In genomic region chr19:41821003-41821735, GRCh38 we compare ENCODE assay signal across 1 cellular context.
TF ChIP-seq lines count a peak whose summit lies in the region.

No MANE protein-coding gene starts in this region.

TF ChIP-seq in H1, 55 proteins besides CTCF, POLR2A, EP300 and RAD21:
- TF ChIP-seq TAF1 (IDR thresholded peaks at IDR 0.05; ENCODE audit: low read depth, low read length) (no peak), CBX8 (IDR thresholded peaks at IDR 0.05; ENCODE audit: borderline replicate concordance, low read depth, low read length) (no peak), CBX5 (IDR thresholded peaks at IDR 0.05; ENCODE audit: low read depth, low read length) (no peak), HDAC6 (IDR thresholded peaks at IDR 0.05; ENCODE audit: low read depth, low read length) (no peak), JUND (IDR thresholded peaks at IDR 0.05; ENCODE audit: low read length) (no peak)
